Comparison of ENCODE assay signal across 1 cellular context in genomic region chr11:11841605-11842425, GRCh38.
TF ChIP-seq lines count a peak whose summit lies in the region.

A gene with protein sequence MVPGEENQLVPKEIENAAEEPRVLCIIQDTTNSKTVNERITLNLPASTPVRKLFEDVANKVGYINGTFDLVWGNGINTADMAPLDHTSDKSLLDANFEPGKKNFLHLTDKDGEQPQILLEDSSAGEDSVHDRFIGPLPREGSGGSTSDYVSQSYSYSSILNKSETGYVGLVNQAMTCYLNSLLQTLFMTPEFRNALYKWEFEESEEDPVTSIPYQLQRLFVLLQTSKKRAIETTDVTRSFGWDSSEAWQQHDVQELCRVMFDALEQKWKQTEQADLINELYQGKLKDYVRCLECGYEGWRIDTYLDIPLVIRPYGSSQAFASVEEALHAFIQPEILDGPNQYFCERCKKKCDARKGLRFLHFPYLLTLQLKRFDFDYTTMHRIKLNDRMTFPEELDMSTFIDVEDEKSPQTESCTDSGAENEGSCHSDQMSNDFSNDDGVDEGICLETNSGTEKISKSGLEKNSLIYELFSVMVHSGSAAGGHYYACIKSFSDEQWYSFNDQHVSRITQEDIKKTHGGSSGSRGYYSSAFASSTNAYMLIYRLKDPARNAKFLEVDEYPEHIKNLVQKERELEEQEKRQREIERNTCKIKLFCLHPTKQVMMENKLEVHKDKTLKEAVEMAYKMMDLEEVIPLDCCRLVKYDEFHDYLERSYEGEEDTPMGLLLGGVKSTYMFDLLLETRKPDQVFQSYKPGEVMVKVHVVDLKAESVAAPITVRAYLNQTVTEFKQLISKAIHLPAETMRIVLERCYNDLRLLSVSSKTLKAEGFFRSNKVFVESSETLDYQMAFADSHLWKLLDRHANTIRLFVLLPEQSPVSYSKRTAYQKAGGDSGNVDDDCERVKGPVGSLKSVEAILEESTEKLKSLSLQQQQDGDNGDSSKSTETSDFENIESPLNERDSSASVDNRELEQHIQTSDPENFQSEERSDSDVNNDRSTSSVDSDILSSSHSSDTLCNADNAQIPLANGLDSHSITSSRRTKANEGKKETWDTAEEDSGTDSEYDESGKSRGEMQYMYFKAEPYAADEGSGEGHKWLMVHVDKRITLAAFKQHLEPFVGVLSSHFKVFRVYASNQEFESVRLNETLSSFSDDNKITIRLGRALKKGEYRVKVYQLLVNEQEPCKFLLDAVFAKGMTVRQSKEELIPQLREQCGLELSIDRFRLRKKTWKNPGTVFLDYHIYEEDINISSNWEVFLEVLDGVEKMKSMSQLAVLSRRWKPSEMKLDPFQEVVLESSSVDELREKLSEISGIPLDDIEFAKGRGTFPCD (N-terminal part only) (plus strand): TSS chr11:11841972. CDS start chr11:11842186, 214 bp downstream.

TF ChIP-seq in HepG2, 621 proteins besides CTCF, POLR2A, EP300 and RAD21 (continued from another document and continues in another):
- TF ChIP-seq ARID4A (CRISPR knock-in tag; IDR thresholded peaks at IDR 0.05; ENCODE audit: borderline replicate concordance) (peak; percentile 83; the same call in 1 of the 2 replicates), JARID2 (CRISPR knock-in tag; IDR thresholded peaks at IDR 0.05; ENCODE audit: insufficient replicate concordance) (no peak), POLR2AphosphoS5 (IDR thresholded peaks at IDR 0.05; ENCODE audit: low read depth, low read length) (peak; percentile 59), REXO4 (CRISPR knock-in tag; IDR thresholded peaks at IDR 0.05; ENCODE audit: borderline replicate concordance) (0 out of 2 replicates have a peak, but pooled peaks have one; percentile 21), MATR3 (CRISPR knock-in tag; IDR thresholded peaks at IDR 0.05) (no peak), ZBTB1 (CRISPR knock-in tag; IDR thresholded peaks at IDR 0.05; ENCODE audit: borderline replicate concordance) (no peak), ZNF839 (CRISPR knock-in tag; IDR thresholded peaks at IDR 0.05; ENCODE audit: borderline replicate concordance) (no peak; the same call in 1 of the 2 replicates), ZNF12 (CRISPR knock-in tag; IDR thresholded peaks at IDR 0.05) (no peak), GABPB1 (CRISPR knock-in tag; IDR thresholded peaks at IDR 0.05) (peak; percentile 80), SALL2 (CRISPR knock-in tag; IDR thresholded peaks at IDR 0.05) (peak; percentile 33; the same call in 1 of the 2 replicates), RAD51 (IDR thresholded peaks at IDR 0.05; ENCODE audit: borderline replicate concordance) (no peak), SSRP1 (CRISPR knock-in tag; IDR thresholded peaks at IDR 0.05) (no peak), CBX5 (CRISPR knock-in tag; IDR thresholded peaks at IDR 0.05; ENCODE audit: borderline replicate concordance) (peak; percentile 55; the same call in 1 of the 2 replicates), ZC3H4 (CRISPR knock-in tag; IDR thresholded peaks at IDR 0.05; ENCODE audit: borderline replicate concordance) (0 out of 2 replicates have a peak, but pooled peaks have one; percentile 36), HOXD1 (CRISPR knock-in tag; IDR thresholded peaks at IDR 0.05) (peak; percentile 87), ZMAT3 (CRISPR knock-in tag; conservative IDR thresholded peaks at IDR 0.05) (peak; percentile 21; the same call in 1 of the 2 replicates), SMAD1 (CRISPR knock-in tag; IDR thresholded peaks at IDR 0.05; ENCODE audit: borderline replicate concordance, low read depth) (peak; percentile 52; the same call in 1 of the 2 replicates), ZNF564 (CRISPR knock-in tag; IDR thresholded peaks at IDR 0.05) (no peak; the same call in none of the 2 replicates), ZMYM3 (CRISPR knock-in tag; IDR thresholded peaks at IDR 0.05) (peak; percentile 35; the same call in 1 of the 2 replicates), HDAC1 (CRISPR knock-in tag; IDR thresholded peaks at IDR 0.05) (peak; percentile 84), NCOA1 (CRISPR knock-in tag; IDR thresholded peaks at IDR 0.05) (peak; percentile 90), PHB2 (IDR thresholded peaks at IDR 0.05; ENCODE audit: partially characterized antibody) (no peak), FOXO1 (CRISPR knock-in tag; IDR thresholded peaks at IDR 0.05) (no peak), TRIM24 (CRISPR knock-in tag; IDR thresholded peaks at IDR 0.05) (no peak), FOXO4 (CRISPR knock-in tag; conservative IDR thresholded peaks at IDR 0.05) (0 out of 2 replicates have a peak, but pooled peaks have one; percentile 86), HNF1A (IDR thresholded peaks at IDR 0.05; ENCODE audit: low read depth) (no peak), HNF1A (CRISPR knock-in tag; IDR thresholded peaks at IDR 0.05; ENCODE audit: borderline replicate concordance) (peak; percentile 40; the same call in 1 of the 2 replicates), ELF3 (CRISPR knock-in tag; IDR thresholded peaks at IDR 0.05) (peak; percentile 38; the same call in 1 of the 2 replicates), NR2F2 (IDR thresholded peaks at IDR 0.05; ENCODE audit: borderline replicate concordance, low read depth) (no peak), MAF1 (CRISPR knock-in tag; IDR thresholded peaks at IDR 0.05; ENCODE audit: borderline replicate concordance) (no peak; the same call in 1 of the 2 replicates), ZNF720 (CRISPR knock-in tag; IDR thresholded peaks at IDR 0.05) (no peak), ZNF740 (CRISPR knock-in tag; IDR thresholded peaks at IDR 0.05) (peak; percentile 47; the same call in 1 of the 2 replicates), HMGA1 (CRISPR knock-in tag; conservative IDR thresholded peaks at IDR 0.05) (no peak)
- TF ChIP-seq, protein P1, sequence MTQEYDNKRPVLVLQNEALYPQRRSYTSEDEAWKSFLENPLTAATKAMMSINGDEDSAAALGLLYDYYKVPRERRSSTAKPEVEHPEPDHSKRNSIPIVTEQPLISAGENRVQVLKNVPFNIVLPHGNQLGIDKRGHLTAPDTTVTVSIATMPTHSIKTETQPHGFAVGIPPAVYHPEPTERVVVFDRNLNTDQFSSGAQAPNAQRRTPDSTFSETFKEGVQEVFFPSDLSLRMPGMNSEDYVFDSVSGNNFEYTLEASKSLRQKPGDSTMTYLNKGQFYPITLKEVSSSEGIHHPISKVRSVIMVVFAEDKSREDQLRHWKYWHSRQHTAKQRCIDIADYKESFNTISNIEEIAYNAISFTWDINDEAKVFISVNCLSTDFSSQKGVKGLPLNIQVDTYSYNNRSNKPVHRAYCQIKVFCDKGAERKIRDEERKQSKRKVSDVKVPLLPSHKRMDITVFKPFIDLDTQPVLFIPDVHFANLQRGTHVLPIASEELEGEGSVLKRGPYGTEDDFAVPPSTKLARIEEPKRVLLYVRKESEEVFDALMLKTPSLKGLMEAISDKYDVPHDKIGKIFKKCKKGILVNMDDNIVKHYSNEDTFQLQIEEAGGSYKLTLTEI (CRISPR knock-in tag; conservative IDR thresholded peaks at IDR 0.05), result no peak
- TF ChIP-seq, protein P2, sequence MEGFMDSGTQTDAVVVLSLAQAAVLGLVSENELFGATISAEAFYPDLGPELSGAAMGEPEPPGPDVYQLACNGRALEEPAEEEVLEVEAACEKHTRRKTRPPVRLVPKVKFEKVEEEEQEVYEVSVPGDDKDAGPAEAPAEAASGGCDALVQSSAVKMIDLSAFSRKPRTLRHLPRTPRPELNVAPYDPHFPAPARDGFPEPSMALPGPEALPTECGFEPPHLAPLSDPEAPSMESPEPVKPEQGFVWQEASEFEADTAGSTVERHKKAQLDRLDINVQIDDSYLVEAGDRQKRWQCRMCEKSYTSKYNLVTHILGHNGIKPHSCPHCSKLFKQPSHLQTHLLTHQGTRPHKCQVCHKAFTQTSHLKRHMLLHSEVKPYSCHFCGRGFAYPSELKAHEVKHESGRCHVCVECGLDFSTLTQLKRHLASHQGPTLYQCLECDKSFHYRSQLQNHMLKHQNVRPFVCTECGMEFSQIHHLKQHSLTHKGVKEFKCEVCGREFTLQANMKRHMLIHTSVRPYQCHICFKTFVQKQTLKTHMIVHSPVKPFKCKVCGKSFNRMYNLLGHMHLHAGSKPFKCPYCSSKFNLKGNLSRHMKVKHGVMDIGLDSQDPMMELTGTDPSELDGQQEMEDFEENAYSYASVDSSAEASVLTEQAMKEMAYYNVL (CRISPR knock-in tag; IDR thresholded peaks at IDR 0.05; ENCODE audit: borderline replicate concordance), result peak; percentile 52; the same call in 1 of the 2 replicates
- TF ChIP-seq, protein P3, sequence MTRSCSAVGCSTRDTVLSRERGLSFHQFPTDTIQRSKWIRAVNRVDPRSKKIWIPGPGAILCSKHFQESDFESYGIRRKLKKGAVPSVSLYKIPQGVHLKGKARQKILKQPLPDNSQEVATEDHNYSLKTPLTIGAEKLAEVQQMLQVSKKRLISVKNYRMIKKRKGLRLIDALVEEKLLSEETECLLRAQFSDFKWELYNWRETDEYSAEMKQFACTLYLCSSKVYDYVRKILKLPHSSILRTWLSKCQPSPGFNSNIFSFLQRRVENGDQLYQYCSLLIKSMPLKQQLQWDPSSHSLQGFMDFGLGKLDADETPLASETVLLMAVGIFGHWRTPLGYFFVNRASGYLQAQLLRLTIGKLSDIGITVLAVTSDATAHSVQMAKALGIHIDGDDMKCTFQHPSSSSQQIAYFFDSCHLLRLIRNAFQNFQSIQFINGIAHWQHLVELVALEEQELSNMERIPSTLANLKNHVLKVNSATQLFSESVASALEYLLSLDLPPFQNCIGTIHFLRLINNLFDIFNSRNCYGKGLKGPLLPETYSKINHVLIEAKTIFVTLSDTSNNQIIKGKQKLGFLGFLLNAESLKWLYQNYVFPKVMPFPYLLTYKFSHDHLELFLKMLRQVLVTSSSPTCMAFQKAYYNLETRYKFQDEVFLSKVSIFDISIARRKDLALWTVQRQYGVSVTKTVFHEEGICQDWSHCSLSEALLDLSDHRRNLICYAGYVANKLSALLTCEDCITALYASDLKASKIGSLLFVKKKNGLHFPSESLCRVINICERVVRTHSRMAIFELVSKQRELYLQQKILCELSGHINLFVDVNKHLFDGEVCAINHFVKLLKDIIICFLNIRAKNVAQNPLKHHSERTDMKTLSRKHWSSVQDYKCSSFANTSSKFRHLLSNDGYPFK (CRISPR knock-in tag; IDR thresholded peaks at IDR 0.05; ENCODE audit: borderline replicate concordance), result peak; percentile 79; the same call in 1 of the 2 replicates
